Comparison of ENCODE assay signal across 8 cellular contexts in the genomic region with DNA sequence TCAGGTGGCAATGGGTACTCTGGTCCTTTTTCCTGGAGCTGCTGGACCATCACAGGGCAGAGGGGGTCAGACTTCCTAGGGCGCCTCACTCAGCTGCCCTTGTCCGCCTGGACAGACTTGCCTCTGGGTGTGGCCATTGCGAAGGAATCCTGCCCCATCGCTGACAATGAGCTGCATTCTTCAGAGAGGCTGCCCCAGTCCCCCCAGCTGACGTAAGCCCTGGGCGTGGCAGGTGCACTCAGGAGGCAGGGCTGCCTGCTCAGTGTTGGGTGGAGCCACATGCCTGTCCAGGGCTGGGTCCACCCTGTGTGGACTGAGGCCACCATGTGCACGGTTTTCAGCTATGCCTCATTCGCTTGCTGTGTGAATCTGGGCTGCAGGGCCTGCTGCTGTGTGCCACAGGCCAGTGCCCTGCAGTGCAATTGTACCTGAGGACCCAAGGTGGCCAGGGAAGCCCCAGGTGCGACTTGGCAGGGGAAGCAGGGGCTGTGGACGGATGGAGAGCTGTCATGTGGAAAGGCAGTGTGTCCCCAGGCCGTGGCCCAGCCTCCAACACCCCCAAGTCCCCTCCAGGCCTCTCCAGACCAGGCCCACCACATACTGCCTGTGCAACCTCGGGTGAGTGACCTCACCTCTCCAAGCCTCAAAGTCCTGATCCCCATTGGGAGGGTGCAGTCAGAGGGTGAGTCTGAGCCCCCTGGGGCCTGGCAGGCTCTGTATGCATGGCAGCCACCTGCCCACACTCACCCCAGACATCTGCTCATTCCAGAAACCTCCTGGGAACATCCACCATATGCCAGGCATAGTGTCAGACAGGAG. TPM values are rescaled to one million over a fixed set of nuclear protein-coding genes. Genes with fewer than 3 reads are reported as not detected.
DNase-seq lines count a peak whose midpoint lies in the region; ATAC-seq and TF ChIP-seq lines count a peak whose summit lies in the region.

No MANE protein-coding gene starts in this region.

- H3K4me1 Mint-ChIP-seq in WTC11: peaks cover 35% of the 10 kb centered on the region
- peaks cover 27% of the 10 kb centered on the region for H3K4me1 Mint-ChIP-seq in stimulated activated memory B cell treated with anti-CD40 and anti-IgM and Interleukin-4, amounts not matched to agents 10 μg/mL and 1 μg/mL and 100 μg/mL, for 72 hours

- peak overlapping the region; percentile 4 for H3K9ac ChIP-seq in HUES6 (ENCODE audit: low read length)

- no peaks in the 10 kb centered on the region for H3K36me3 Mint-ChIP-seq in WTC11
- no peaks in the 10 kb centered on the region for H3K36me3 Mint-ChIP-seq in stimulated activated memory B cell treated with anti-CD40 and anti-IgM and Interleukin-4, amounts not matched to agents 10 μg/mL and 1 μg/mL and 100 μg/mL, for 72 hours

- TF ChIP-seq CTCF in WTC11 (IDR thresholded peaks at IDR 0.05) (no peak), hepatocyte (IDR thresholded peaks at IDR 0.05; ENCODE audit: poor library complexity) (no peak)

- H3K79me2 ChIP-seq in hepatocyte: no peaks in the 10 kb centered on the region

- DNase-seq in WTC11 (ENCODE audit: low spot score) (peak; percentile 77), hepatocyte (ENCODE audit: low spot score) (peak; percentile 94), activated T-cell treated with anti-CD3 and anti-CD28 coated beads for 4 hours (no peak)
- no peak for DNase-seq in activated effector memory CD4-positive, alpha-beta T cell treated with anti-CD3 and anti-CD28 coated beads, Interleukin-2, amount 50 U/mL, for 16 hours
- no peak for DNase-seq in central memory CD4-positive, alpha-beta T cell

- H3K27ac ChIP-seq in HUES6 (ENCODE audit: low read depth, low read length) (no peak overlapping the region), hepatocyte (peak overlapping the region; percentile 95)

- no peaks in the 10 kb centered on the region for H3K9me3 Mint-ChIP-seq in WTC11
- H3K9me3 Mint-ChIP-seq in stimulated activated memory B cell treated with anti-CD40 and anti-IgM and Interleukin-4, amounts not matched to agents 10 μg/mL and 1 μg/mL and 100 μg/mL, for 72 hours: no peaks in the 10 kb centered on the region

- peak; percentile 81 for ATAC-seq in WTC11
- ATAC-seq in stimulated activated memory B cell treated with anti-CD40 and anti-IgM and Interleukin-4, amounts not matched to agents 10 μg/mL and 1 μg/mL and 100 μg/mL, for 72 hours: peak; percentile 51
- ATAC-seq in GM21737 (IDR thresholded peaks at IDR 0.05; ENCODE audit: unreplicated experiment): no peak

- H3K36me3 ChIP-seq in HUES6 (ENCODE audit: control insufficient read depth, insufficient read depth, low read length): no peaks in the 10 kb centered on the region
- H3K36me3 ChIP-seq in hepatocyte (replicated peaks; ENCODE audit: insufficient read depth, low read depth): no peaks in the 10 kb centered on the region

- peak overlapping the region; percentile 92 for H3K27ac Mint-ChIP-seq in WTC11
- peak overlapping the region; percentile 66 for H3K27ac Mint-ChIP-seq in stimulated activated memory B cell treated with anti-CD40 and anti-IgM and Interleukin-4, amounts not matched to agents 10 μg/mL and 1 μg/mL and 100 μg/mL, for 72 hours

- H3K27me3 ChIP-seq in HUES6 (ENCODE audit: control insufficient read depth, insufficient read depth, low read length): no peaks in the 10 kb centered on the region
- no peaks in the 10 kb centered on the region for H3K27me3 ChIP-seq in hepatocyte

- no peaks in the 10 kb centered on the region for H3K27me3 Mint-ChIP-seq in WTC11 (ENCODE audit: low read depth)
- H3K27me3 Mint-ChIP-seq in stimulated activated memory B cell treated with anti-CD40 and anti-IgM and Interleukin-4, amounts not matched to agents 10 μg/mL and 1 μg/mL and 100 μg/mL, for 72 hours: peaks cover 20% of the 10 kb centered on the region

- H3K4me3 Mint-ChIP-seq in WTC11: peak overlapping the region; percentile 12; the same call in 1 of the 2 replicates
- peak overlapping the region; percentile 23 for H3K4me3 Mint-ChIP-seq in stimulated activated memory B cell treated with anti-CD40 and anti-IgM and Interleukin-4, amounts not matched to agents 10 μg/mL and 1 μg/mL and 100 μg/mL, for 72 hours

- POLR2A ChIA-PET in WTC11 (lab: Charles Lee): interaction anchor here (1.0 kb wide), 1 partner anchor 13 kb away, joined by 6 read pairs; no protein-coding TSS in a partner anchor

- peak overlapping the region; percentile 36 for H3K4me2 ChIP-seq in hepatocyte

- peaks cover 32% of the 10 kb centered on the region for H3K4me1 ChIP-seq in HUES6 (ENCODE audit: control insufficient read depth, insufficient read depth, low read length)
- H3K4me1 ChIP-seq in hepatocyte (ENCODE audit: insufficient read depth): peaks cover 39% of the 10 kb centered on the region

- no peaks in the 10 kb centered on the region for H3K9me2 ChIP-seq in hepatocyte (replicated peaks; ENCODE audit: insufficient read depth)

- no peak overlapping the region for H2AFZ ChIP-seq in hepatocyte

- CTCF ChIA-PET in WTC11 (lab: Charles Lee): interaction anchor here (0.8 to 3.2 kb wide), 6 partner anchors 13 to 207 kb away, joined by 3 to 23 read pairs (median 6); a partner anchor contains a TSS

- no peak overlapping the region for H3K4me3 ChIP-seq in HUES6 (ENCODE audit: low read depth, low read length)
- no peak overlapping the region for H3K4me3 ChIP-seq in hepatocyte

- WGBS in hepatocyte (ENCODE audit: low lambda C conversion rate, missing lambda C conversion rate): 58% methylated on average over 12 of the region's 12 CpGs

- no peaks in the 10 kb centered on the region for H4K20me1 ChIP-seq in hepatocyte (ENCODE audit: insufficient read depth, poor library complexity, severe bottlenecking)

- H3K9me3 ChIP-seq in HUES6 (ENCODE audit: control insufficient read depth, insufficient read depth, low read depth, low read length): no peaks in the 10 kb centered on the region
- no peaks in the 10 kb centered on the region for H3K9me3 ChIP-seq in hepatocyte (ENCODE audit: low read depth)

TF ChIP-seq in WTC11, 78 proteins besides CTCF, POLR2A, EP300 and RAD21:
- peak; percentile 96 for TF ChIP-seq GABPB1 (CRISPR knock-in tag; IDR thresholded peaks at IDR 0.05)
- TF ChIP-seq, protein P1, sequence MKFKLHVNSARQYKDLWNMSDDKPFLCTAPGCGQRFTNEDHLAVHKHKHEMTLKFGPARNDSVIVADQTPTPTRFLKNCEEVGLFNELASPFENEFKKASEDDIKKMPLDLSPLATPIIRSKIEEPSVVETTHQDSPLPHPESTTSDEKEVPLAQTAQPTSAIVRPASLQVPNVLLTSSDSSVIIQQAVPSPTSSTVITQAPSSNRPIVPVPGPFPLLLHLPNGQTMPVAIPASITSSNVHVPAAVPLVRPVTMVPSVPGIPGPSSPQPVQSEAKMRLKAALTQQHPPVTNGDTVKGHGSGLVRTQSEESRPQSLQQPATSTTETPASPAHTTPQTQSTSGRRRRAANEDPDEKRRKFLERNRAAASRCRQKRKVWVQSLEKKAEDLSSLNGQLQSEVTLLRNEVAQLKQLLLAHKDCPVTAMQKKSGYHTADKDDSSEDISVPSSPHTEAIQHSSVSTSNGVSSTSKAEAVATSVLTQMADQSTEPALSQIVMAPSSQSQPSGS (CRISPR knock-in tag; IDR thresholded peaks at IDR 0.05; ENCODE audit: borderline replicate concordance, low read depth): no peak
- TF ChIP-seq, protein P2, sequence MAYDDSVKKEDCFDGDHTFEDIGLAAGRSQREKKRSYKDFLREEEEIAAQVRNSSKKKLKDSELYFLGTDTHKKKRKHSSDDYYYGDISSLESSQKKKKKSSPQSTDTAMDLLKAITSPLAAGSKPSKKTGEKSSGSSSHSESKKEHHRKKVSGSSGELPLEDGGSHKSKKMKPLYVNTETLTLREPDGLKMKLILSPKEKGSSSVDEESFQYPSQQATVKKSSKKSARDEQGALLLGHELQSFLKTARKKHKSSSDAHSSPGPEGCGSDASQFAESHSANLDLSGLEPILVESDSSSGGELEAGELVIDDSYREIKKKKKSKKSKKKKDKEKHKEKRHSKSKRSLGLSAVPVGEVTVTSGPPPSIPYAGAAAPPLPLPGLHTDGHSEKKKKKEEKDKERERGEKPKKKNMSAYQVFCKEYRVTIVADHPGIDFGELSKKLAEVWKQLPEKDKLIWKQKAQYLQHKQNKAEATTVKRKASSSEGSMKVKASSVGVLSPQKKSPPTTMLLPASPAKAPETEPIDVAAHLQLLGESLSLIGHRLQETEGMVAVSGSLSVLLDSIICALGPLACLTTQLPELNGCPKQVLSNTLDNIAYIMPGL (CRISPR knock-in tag; IDR thresholded peaks at IDR 0.05): no peak
- TF ChIP-seq FOXP1 (CRISPR knock-in tag; IDR thresholded peaks at IDR 0.05; ENCODE audit: borderline replicate concordance): 0 out of 2 replicates have a peak, but pooled peaks have one; percentile 30
- TF ChIP-seq, protein P3, sequence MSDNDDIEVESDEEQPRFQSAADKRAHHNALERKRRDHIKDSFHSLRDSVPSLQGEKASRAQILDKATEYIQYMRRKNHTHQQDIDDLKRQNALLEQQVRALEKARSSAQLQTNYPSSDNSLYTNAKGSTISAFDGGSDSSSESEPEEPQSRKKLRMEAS (CRISPR knock-in tag; IDR thresholded peaks at IDR 0.05): 0 out of 2 replicates have a peak, but pooled peaks have one; percentile 38
TF ChIP-seq in WTC11: peak in this region for 3.

RNA-seq across cellular contexts. Expression of a gene that starts 14.0 kb away (rescaled TPM):
- total RNA-seq in WTC11 (2021): 127 to 140 TPM (median 136 TPM) in 3 replicates
- 80.1 and 202 TPM in 2 replicates for total RNA-seq in hepatocyte
- 91.7 and 123 TPM in 2 replicates for polyA plus RNA-seq in hepatocyte

RNA-seq across cellular contexts. Expression of a gene that starts 56.4 kb away (rescaled TPM):
- 0.18 TPM in 2 of 3 replicates, not detected in the other for total RNA-seq in WTC11 (2021)
- total RNA-seq in hepatocyte: not detected in 2 replicates
- not detected in 2 replicates for polyA plus RNA-seq in hepatocyte

Comparison
In these comparisons a context has a peak if more than half of its experiments do, and no peak if none do; other contexts are left out.
1. DNase-seq: peak in WTC11 (single experiment) and hepatocyte (single experiment); none in activated T-cell treated with anti-CD3 and anti-CD28 coated beads for 4 hours (single experiment), activated effector memory CD4-positive, alpha-beta T cell treated with anti-CD3 and anti-CD28 coated beads, Interleukin-2, amount 50 U/mL, for 16 hours (single experiment) and central memory CD4-positive, alpha-beta T cell (single experiment).